ENCODE assay signal across 1 cellular context in the genomic region with DNA sequence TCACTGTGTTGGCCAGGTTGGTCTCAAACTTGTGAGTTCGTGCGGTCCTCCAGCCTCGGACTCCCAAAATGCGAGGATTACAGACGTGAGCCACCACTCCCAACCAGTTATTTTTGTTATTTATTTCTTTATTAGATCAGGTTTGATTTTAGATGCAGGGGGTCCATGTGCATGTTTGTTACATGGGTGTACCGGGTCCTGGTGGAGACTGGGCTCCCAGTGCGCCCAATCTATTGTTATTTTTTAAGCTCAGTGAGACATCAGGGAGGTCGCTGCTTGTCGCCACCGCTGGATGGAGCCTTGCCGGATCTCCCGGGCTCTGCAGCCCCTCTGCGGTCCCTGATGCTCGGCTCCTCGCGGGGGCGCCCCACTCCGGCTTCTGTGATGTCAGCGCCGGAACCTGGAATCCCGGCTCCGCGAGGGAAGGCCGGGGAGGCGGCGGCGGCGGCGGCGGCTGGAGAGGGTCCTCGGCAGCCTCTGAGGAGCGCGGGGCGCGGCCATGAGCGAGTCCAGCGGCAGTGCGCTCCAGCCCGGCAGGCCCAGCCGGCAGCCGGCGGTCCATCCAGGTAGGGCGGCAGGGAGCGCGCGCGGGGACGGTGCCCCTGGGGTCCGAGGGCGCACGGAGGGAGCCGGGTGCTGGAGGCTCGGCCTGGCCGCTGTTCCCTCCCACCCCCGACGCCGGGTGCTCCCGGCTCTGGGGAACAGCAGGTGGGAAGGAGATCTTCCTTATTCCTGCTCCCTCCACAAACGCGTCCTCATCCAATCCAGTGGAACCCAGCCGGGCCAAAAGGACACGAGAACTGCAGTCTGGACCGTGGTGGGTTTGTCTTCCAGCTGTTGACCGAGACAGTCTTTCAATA.
TF ChIP-seq lines count a peak whose summit lies in the region.

A gene (plus strand): TSS at position 370 of the 860 bp plus-strand sequence. CDS start 130 bp downstream, at position 500.

TF ChIP-seq in WTC11, 78 proteins besides CTCF, POLR2A, EP300 and RAD21 (continued from another document):
- TF ChIP-seq, protein P1, sequence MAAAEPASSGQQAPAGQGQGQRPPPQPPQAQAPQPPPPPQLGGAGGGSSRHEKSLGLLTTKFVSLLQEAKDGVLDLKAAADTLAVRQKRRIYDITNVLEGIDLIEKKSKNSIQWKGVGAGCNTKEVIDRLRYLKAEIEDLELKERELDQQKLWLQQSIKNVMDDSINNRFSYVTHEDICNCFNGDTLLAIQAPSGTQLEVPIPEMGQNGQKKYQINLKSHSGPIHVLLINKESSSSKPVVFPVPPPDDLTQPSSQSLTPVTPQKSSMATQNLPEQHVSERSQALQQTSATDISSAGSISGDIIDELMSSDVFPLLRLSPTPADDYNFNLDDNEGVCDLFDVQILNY (CRISPR knock-in tag; IDR thresholded peaks at IDR 0.05) = peak; percentile 66; the same call in 1 of the 2 replicates
- TF ChIP-seq, protein P2, sequence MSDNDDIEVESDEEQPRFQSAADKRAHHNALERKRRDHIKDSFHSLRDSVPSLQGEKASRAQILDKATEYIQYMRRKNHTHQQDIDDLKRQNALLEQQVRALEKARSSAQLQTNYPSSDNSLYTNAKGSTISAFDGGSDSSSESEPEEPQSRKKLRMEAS (CRISPR knock-in tag; IDR thresholded peaks at IDR 0.05) = 0 out of 2 replicates have a peak, but pooled peaks have one; percentile 28
- peak; percentile 66 for TF ChIP-seq SP1 (CRISPR knock-in tag; conservative IDR thresholded peaks at IDR 0.05)
- peak; percentile 51; the same call in 1 of the 2 replicates for TF ChIP-seq JUN (CRISPR knock-in tag; IDR thresholded peaks at IDR 0.05)
- TF ChIP-seq, protein P3, sequence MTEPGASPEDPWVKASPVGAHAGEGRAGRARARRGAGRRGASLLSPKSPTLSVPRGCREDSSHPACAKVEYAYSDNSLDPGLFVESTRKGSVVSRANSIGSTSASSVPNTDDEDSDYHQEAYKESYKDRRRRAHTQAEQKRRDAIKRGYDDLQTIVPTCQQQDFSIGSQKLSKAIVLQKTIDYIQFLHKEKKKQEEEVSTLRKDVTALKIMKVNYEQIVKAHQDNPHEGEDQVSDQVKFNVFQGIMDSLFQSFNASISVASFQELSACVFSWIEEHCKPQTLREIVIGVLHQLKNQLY (CRISPR knock-in tag; IDR thresholded peaks at IDR 0.05) = peak; percentile 70; the same call in 1 of the 2 replicates
- no peak for TF ChIP-seq NFYB (CRISPR knock-in tag; conservative IDR thresholded peaks at IDR 0.05; ENCODE audit: low read depth)
- TF ChIP-seq TEAD1 (CRISPR knock-in tag; IDR thresholded peaks at IDR 0.05) = 0 out of 2 replicates have a peak, but pooled peaks have one; percentile 37
- TF ChIP-seq ATF1 (CRISPR knock-in tag; IDR thresholded peaks at IDR 0.05) = 0 out of 2 replicates have a peak, but pooled peaks have one; percentile 61
- 0 out of 2 replicates have a peak, but pooled peaks have one; percentile 33 for TF ChIP-seq FOXP1 (CRISPR knock-in tag; IDR thresholded peaks at IDR 0.05; ENCODE audit: borderline replicate concordance)
- TF ChIP-seq, protein P4, sequence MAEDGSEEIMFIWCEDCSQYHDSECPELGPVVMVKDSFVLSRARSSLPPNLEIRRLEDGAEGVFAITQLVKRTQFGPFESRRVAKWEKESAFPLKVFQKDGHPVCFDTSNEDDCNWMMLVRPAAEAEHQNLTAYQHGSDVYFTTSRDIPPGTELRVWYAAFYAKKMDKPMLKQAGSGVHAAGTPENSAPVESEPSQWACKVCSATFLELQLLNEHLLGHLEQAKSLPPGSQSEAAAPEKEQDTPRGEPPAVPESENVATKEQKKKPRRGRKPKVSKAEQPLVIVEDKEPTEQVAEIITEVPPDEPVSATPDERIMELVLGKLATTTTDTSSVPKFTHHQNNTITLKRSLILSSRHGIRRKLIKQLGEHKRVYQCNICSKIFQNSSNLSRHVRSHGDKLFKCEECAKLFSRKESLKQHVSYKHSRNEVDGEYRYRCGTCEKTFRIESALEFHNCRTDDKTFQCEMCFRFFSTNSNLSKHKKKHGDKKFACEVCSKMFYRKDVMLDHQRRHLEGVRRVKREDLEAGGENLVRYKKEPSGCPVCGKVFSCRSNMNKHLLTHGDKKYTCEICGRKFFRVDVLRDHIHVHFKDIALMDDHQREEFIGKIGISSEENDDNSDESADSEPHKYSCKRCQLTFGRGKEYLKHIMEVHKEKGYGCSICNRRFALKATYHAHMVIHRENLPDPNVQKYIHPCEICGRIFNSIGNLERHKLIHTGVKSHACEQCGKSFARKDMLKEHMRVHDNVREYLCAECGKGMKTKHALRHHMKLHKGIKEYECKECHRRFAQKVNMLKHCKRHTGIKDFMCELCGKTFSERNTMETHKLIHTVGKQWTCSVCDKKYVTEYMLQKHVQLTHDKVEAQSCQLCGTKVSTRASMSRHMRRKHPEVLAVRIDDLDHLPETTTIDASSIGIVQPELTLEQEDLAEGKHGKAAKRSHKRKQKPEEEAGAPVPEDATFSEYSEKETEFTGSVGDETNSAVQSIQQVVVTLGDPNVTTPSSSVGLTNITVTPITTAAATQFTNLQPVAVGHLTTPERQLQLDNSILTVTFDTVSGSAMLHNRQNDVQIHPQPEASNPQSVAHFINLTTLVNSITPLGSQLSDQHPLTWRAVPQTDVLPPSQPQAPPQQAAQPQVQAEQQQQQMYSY (CRISPR knock-in tag; IDR thresholded peaks at IDR 0.05) = no peak
- no peak for TF ChIP-seq ZNF121 (CRISPR knock-in tag; IDR thresholded peaks at IDR 0.05)
- TF ChIP-seq CREM (CRISPR knock-in tag; IDR thresholded peaks at IDR 0.05) = peak; percentile 47; the same call in 1 of the 2 replicates
- TF ChIP-seq GTF2I (CRISPR knock-in tag; conservative IDR thresholded peaks at IDR 0.05) = peak; percentile 94
- TF ChIP-seq ZBTB21 (CRISPR knock-in tag; IDR thresholded peaks at IDR 0.05; ENCODE audit: borderline replicate concordance) = 0 out of 2 replicates have a peak, but pooled peaks have one; percentile 23
- TF ChIP-seq, protein P5, sequence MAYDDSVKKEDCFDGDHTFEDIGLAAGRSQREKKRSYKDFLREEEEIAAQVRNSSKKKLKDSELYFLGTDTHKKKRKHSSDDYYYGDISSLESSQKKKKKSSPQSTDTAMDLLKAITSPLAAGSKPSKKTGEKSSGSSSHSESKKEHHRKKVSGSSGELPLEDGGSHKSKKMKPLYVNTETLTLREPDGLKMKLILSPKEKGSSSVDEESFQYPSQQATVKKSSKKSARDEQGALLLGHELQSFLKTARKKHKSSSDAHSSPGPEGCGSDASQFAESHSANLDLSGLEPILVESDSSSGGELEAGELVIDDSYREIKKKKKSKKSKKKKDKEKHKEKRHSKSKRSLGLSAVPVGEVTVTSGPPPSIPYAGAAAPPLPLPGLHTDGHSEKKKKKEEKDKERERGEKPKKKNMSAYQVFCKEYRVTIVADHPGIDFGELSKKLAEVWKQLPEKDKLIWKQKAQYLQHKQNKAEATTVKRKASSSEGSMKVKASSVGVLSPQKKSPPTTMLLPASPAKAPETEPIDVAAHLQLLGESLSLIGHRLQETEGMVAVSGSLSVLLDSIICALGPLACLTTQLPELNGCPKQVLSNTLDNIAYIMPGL (CRISPR knock-in tag; IDR thresholded peaks at IDR 0.05) = peak; percentile 100
- TF ChIP-seq, protein P6, sequence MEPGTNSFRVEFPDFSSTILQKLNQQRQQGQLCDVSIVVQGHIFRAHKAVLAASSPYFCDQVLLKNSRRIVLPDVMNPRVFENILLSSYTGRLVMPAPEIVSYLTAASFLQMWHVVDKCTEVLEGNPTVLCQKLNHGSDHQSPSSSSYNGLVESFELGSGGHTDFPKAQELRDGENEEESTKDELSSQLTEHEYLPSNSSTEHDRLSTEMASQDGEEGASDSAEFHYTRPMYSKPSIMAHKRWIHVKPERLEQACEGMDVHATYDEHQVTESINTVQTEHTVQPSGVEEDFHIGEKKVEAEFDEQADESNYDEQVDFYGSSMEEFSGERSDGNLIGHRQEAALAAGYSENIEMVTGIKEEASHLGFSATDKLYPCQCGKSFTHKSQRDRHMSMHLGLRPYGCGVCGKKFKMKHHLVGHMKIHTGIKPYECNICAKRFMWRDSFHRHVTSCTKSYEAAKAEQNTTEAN (CRISPR knock-in tag; IDR thresholded peaks at IDR 0.05) = no peak
- TF ChIP-seq ELF4 (CRISPR knock-in tag; IDR thresholded peaks at IDR 0.05; ENCODE audit: low read depth) = peak; percentile 90; the same call in 1 of the 2 replicates
- TF ChIP-seq, protein P7, sequence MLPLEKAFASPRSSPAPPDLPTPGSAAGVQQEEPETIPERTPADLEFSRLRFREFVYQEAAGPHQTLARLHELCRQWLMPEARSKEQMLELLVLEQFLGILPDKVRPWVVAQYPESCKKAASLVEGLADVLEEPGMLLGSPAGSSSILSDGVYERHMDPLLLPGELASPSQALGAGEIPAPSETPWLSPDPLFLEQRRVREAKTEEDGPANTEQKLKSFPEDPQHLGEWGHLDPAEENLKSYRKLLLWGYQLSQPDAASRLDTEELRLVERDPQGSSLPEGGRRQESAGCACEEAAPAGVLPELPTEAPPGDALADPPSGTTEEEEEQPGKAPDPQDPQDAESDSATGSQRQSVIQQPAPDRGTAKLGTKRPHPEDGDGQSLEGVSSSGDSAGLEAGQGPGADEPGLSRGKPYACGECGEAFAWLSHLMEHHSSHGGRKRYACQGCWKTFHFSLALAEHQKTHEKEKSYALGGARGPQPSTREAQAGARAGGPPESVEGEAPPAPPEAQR (CRISPR knock-in tag; IDR thresholded peaks at IDR 0.05) = no peak
- peak; percentile 85 for TF ChIP-seq GABPB1 (CRISPR knock-in tag; IDR thresholded peaks at IDR 0.05)
TF ChIP-seq in WTC11: peak in this region for 21.
